Comparison of ENCODE assay signal across 1 cellular context in the genomic region with DNA sequence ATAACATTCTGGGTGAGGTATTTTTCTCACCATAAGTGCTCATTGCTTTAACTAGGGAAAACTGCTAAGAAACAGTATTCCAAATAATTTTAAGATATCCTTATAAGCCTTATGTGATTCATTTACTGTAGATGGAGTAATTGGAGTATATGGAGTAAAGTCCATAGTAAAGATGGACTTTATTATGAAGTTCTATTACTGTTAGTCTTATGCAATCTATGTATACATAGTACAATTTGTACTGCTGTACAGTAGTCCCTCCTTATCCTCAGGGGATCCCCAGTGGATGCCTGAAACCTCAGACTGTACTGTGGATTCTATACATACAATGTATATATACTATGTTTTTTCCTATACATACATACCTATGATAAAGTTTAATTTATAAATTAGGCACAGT.
TF ChIP-seq lines count a peak whose summit lies in the region.

No MANE protein-coding gene starts in this region.

TF ChIP-seq in GM23338, 12 proteins besides CTCF, POLR2A, EP300 and RAD21 (continued from another document):
- TF ChIP-seq, protein P1, sequence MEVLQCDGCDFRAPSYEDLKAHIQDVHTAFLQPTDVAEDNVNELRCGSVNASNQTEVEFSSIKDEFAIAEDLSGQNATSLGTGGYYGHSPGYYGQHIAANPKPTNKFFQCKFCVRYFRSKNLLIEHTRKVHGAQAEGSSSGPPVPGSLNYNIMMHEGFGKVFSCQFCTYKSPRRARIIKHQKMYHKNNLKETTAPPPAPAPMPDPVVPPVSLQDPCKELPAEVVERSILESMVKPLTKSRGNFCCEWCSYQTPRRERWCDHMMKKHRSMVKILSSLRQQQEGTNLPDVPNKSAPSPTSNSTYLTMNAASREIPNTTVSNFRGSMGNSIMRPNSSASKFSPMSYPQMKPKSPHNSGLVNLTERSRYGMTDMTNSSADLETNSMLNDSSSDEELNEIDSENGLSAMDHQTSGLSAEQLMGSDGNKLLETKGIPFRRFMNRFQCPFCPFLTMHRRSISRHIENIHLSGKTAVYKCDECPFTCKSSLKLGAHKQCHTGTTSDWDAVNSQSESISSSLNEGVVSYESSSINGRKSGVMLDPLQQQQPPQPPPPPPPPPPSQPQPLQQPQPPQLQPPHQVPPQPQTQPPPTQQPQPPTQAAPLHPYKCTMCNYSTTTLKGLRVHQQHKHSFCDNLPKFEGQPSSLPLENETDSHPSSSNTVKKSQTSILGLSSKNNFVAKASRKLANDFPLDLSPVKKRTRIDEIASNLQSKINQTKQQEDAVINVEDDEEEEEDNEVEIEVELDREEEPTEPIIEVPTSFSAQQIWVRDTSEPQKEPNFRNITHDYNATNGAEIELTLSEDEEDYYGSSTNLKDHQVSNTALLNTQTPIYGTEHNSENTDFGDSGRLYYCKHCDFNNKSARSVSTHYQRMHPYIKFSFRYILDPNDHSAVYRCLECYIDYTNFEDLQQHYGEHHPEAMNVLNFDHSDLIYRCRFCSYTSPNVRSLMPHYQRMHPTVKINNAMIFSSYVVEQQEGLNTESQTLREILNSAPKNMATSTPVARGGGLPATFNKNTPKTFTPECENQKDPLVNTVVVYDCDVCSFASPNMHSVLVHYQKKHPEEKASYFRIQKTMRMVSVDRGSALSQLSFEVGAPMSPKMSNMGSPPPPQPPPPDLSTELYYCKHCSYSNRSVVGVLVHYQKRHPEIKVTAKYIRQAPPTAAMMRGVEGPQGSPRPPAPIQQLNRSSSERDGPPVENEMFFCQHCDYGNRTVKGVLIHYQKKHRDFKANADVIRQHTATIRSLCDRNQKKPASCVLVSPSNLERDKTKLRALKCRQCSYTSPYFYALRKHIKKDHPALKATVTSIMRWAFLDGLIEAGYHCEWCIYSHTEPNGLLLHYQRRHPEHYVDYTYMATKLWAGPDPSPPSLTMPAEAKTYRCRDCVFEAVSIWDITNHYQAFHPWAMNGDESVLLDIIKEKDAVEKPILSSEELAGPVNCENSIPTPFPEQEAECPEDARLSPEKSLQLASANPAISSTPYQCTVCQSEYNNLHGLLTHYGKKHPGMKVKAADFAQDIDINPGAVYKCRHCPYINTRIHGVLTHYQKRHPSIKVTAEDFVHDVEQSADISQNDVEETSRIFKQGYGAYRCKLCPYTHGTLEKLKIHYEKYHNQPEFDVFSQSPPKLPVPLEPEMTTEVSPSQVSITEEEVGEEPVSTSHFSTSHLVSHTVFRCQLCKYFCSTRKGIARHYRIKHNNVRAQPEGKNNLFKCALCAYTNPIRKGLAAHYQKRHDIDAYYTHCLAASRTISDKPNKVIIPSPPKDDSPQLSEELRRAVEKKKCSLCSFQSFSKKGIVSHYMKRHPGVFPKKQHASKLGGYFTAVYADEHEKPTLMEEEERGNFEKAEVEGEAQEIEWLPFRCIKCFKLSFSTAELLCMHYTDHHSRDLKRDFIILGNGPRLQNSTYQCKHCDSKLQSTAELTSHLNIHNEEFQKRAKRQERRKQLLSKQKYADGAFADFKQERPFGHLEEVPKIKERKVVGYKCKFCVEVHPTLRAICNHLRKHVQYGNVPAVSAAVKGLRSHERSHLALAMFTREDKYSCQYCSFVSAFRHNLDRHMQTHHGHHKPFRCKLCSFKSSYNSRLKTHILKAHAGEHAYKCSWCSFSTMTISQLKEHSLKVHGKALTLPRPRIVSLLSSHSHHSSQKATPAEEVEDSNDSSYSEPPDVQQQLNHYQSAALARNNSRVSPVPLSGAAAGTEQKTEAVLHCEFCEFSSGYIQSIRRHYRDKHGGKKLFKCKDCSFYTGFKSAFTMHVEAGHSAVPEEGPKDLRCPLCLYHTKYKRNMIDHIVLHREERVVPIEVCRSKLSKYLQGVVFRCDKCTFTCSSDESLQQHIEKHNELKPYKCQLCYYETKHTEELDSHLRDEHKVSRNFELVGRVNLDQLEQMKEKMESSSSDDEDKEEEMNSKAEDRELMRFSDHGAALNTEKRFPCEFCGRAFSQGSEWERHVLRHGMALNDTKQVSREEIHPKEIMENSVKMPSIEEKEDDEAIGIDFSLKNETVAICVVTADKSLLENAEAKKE (CRISPR knock-in tag; IDR thresholded peaks at IDR 0.05): no peak
- TF ChIP-seq ZNF114 (CRISPR knock-in tag; IDR thresholded peaks at IDR 0.05) (no peak), NANOG (IDR thresholded peaks at IDR 0.05; ENCODE audit: borderline replicate concordance) (no peak)
